Comparison of ENCODE assay signal across 1 cellular context in the genomic region with DNA sequence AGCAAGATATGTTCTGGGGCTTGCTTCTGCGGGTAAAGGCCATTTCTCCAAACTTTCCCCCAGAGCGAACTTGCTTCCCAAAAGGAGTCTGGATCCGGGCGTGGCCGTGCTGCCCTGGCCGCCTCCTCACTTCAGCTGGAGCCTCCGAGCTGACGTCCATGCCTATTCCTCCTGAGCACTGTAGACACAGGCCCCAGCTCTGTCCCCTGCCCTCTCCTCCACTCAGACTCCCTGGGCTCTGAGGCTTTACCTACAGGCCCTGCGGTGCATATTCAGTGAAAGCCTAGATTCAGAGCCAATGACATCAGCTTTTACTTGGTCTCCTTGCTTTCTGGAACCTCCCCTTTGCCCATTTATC.
TF ChIP-seq lines count a peak whose summit lies in the region.

No MANE protein-coding gene starts in this region.

TF ChIP-seq in H1, 55 proteins besides CTCF, POLR2A, EP300 and RAD21:
- TF ChIP-seq NANOG (IDR thresholded peaks at IDR 0.05; ENCODE audit: insufficient read depth, low read depth, low read length, poor library complexity, severe bottlenecking) (no peak), PHF8 (conservative IDR thresholded peaks at IDR 0.05; ENCODE audit: low read depth, low read length) (no peak), KDM5A (IDR thresholded peaks at IDR 0.05; ENCODE audit: low read length) (no peak), HDAC6 (IDR thresholded peaks at IDR 0.05; ENCODE audit: low read depth, low read length) (no peak), TCF12 (IDR thresholded peaks at IDR 0.05; ENCODE audit: low read depth, low read length) (no peak)
